ENCODE assay signal across 1 cellular context in genomic region chr6:150857062-150857905, GRCh38.
TF ChIP-seq lines count a peak whose summit lies in the region.

No MANE protein-coding gene starts in this region.

TF ChIP-seq in GM23338, 12 proteins besides CTCF, POLR2A, EP300 and RAD21 (continued from another document):
- no peak for TF ChIP-seq ZNF462 (CRISPR knock-in tag; IDR thresholded peaks at IDR 0.05)
